In the genomic region with DNA sequence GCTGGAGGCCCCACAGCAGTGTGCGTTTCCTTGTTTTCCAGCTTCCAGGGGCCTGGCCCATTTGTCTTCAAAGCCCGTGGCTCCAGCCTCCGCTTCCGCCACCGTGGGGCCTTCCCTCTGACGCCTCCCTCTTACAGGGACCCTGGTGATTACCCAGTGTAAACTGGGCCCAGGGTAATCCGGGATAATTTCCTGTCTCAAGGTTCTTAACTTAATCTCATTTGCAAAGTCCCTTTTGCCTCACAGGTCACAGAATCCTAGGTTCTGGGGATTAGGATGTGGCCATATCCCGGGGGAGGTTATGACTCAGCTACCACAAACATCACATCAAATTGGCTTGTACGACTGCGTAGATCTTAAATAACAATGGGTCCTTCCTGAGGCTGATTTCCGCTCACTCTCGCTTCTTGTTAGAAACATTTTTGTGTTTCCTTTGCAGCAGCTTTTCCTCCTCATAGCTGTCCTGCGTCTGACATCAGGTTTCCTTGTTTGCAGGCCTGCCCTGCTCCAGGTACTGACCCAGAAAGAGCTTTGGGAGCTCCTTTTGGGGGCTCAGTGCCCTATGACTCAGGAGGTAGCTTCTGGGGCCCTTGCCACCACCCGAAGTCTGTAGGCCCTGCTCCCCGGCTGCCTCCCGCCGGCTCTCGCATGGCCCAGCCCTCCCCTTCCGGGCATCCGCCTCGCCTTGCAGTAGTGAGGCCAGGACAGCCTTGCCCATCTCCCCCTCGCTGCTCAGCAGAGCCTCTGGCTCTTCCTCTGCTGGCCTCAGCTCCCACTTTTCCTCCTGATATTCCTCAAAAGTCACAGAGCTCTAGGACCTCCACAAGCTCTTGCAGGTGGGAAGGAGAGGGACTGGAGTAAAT, we compare ENCODE assay signal across 11 cellular contexts.
DNase-seq lines count a peak whose midpoint lies in the region; ATAC-seq and TF ChIP-seq lines count a peak whose summit lies in the region.
"Had no signal": no experiment of that assay in that cellular context is flagged by ENCODE, and none has a peak within 500 bp of the region (broad histone marks: within the 10 kb centered on the region; RNA-seq: fewer than 3 reads in every experiment).

No MANE protein-coding gene starts in this region.

- H4K20me1 ChIP-seq in H9 (ENCODE audit: control insufficient read depth, insufficient read depth, insufficient read length) = no peaks in the 10 kb centered on the region

- H3K27ac Mint-ChIP-seq in H9 = peak overlapping the region in 1 of 3 experiments; percentile 92; a peak in 2 of 7 replicates
- no peak overlapping the region for H3K27ac Mint-ChIP-seq in activated CD8-positive, alpha-beta memory T cell treated with anti-CD3 and anti-CD28 coated beads, Interleukin-2, amount 10 ng/mL, durations not matched to agents 7 days and 5 days
- H3K27ac Mint-ChIP-seq: activated CD4-positive, alpha-beta T cell treated with anti-CD3 and anti-CD28 coated beads, Interleukin-2, amount 10 ng/mL, durations not matched to agents 7 days and 5 days; CD4-positive, CD25-positive, alpha-beta regulatory T cell had no signal

- H3K18ac ChIP-seq in H9 (ENCODE audit: insufficient read length, low read depth, low read length) = no peak overlapping the region

- H2AK5ac ChIP-seq in H9 (ENCODE audit: insufficient read length, low read length) = no peak overlapping the region

- H3K36me3 Mint-ChIP-seq in H9 (ENCODE audit: insufficient read depth in 1 of 3, low read depth in 3 of 3) = peaks cover 0 to 4% (median 1%) of the 10 kb centered on the region in 3 experiments; a peak in 4 of 7 replicates
- no peaks in the 10 kb centered on the region for H3K36me3 Mint-ChIP-seq in activated CD8-positive, alpha-beta memory T cell treated with anti-CD3 and anti-CD28 coated beads, Interleukin-2, amount 10 ng/mL, durations not matched to agents 7 days and 5 days
- H3K36me3 Mint-ChIP-seq: CD4-positive, CD25-positive, alpha-beta regulatory T cell had no signal

- H3K4me2 ChIP-seq in H9 (ENCODE audit: insufficient read depth, insufficient read length, low read length) = no peak overlapping the region

- H3K9me3 ChIP-seq in H9 (ENCODE audit: control insufficient read depth, low read depth, low read length) (no peaks in the 10 kb centered on the region), heart right ventricle (peaks cover 0 to 4% (median 0%) of the 10 kb centered on the region in 11 donors)

- H2BK20ac ChIP-seq in H9 (ENCODE audit: low read depth, low read length, poor library complexity, severe bottlenecking) = no peak overlapping the region

- H3K4ac ChIP-seq in H9 (ENCODE audit: low read depth, low read length) = no peak overlapping the region

- ATAC-seq in activated CD8-positive, alpha-beta memory T cell treated with anti-CD3 and anti-CD28 coated beads, Interleukin-2, amount 10 ng/mL, durations not matched to agents 7 days and 5 days = no peak
- peak; percentile 78 to 96 (median 91) for ATAC-seq in heart right ventricle
- ATAC-seq in sciatic nerve = peak; percentile 34
- ATAC-seq in GM21576 (IDR thresholded peaks at IDR 0.05; ENCODE audit: unreplicated experiment) = no peak
- ATAC-seq in GM19324 (IDR thresholded peaks at IDR 0.05; ENCODE audit: low FRiP score, unreplicated experiment) = no peak

- H4K91ac ChIP-seq in H9 (ENCODE audit: insufficient read length, low read depth, low read length) = no peak overlapping the region

- intact Hi-C loops in heart right ventricle (cut with DNase I) = loop anchor here in 3 of 10 donors (5.0 kb wide), 1 partner anchor 55 kb away; no protein-coding TSS in a partner anchor
- intact Hi-C loops in sciatic nerve (cut with DNase I) = no loop called here

- H3K4me1 ChIP-seq in H9 (ENCODE audit: insufficient read depth, low read length) (no peaks in the 10 kb centered on the region), heart right ventricle (peaks cover 0 to 26% (median 20%) of the 10 kb centered on the region in 9 donors)

- WGBS in H9 (ENCODE audit: extremely low coverage, insufficient read length, low lambda C conversion rate) = no CpG with 5 or more reads among the region's 22 CpGs
- WGBS in heart right ventricle, 2 donors = 54 to 60% methylated on average over 22 of the region's 22 CpGs

- H3T11ph ChIP-seq in H9 (ENCODE audit: low read length) = no peak overlapping the region

- no peaks in the 10 kb centered on the region for H3K79me1 ChIP-seq in H9 (ENCODE audit: insufficient read depth, low read depth, low read length, poor library complexity, severe bottlenecking)

- CTCF ChIA-PET in activated CD8-positive, alpha-beta memory T cell treated with anti-CD3 and anti-CD28 coated beads, Interleukin-2, amount 10 ng/mL, durations not matched to agents 7 days and 5 days (lab: Charles Lee) = no interaction called here

- no peak overlapping the region for H3K4me3 ChIP-seq in heart right ventricle

- H3K9me3 Mint-ChIP-seq in H9 = peaks cover 13 to 18% of the 10 kb centered on the region in 2 experiments
- H3K9me3 Mint-ChIP-seq in activated CD8-positive, alpha-beta memory T cell treated with anti-CD3 and anti-CD28 coated beads, Interleukin-2, amount 10 ng/mL, durations not matched to agents 7 days and 5 days (ENCODE audit: low read depth) = peaks cover 5% of the 10 kb centered on the region

- no peaks in the 10 kb centered on the region for H3K23me2 ChIP-seq in H9 (ENCODE audit: insufficient read length, low read depth, low read length, poor library complexity, severe bottlenecking)

- H2AFZ ChIP-seq in H9 (ENCODE audit: low read length) = no peak overlapping the region

- no peak overlapping the region for H4K5ac ChIP-seq in H9 (ENCODE audit: insufficient read length, low read depth, low read length)

- H2BK15ac ChIP-seq in H9 (ENCODE audit: low read depth, low read length) = no peak overlapping the region

- no peak overlapping the region for H3K23ac ChIP-seq in H9 (ENCODE audit: insufficient read length, low read depth, low read length)

- no peak overlapping the region for H2BK120ac ChIP-seq in H9 (ENCODE audit: low read depth, low read length, poor library complexity, severe bottlenecking)

- no peak overlapping the region for H3K9ac ChIP-seq in H9 (ENCODE audit: extremely low read depth, insufficient read length, low read length)

- peaks cover 4% of the 10 kb centered on the region; the same call in 1 of the 2 replicates for H3K27me3 Mint-ChIP-seq in H9 (ENCODE audit: low read depth)
- peaks cover 2% of the 10 kb centered on the region for H3K27me3 Mint-ChIP-seq in activated CD8-positive, alpha-beta memory T cell treated with anti-CD3 and anti-CD28 coated beads, Interleukin-2, amount 10 ng/mL, durations not matched to agents 7 days and 5 days
- H3K27me3 Mint-ChIP-seq: activated CD4-positive, alpha-beta T cell treated with anti-CD3 and anti-CD28 coated beads, Interleukin-2, amount 10 ng/mL, durations not matched to agents 7 days and 5 days; CD4-positive, CD25-positive, alpha-beta regulatory T cell had no signal

- H3K27me3 ChIP-seq in H9 (ENCODE audit: insufficient read depth, low read length) (no peaks in the 10 kb centered on the region), heart right ventricle (peaks cover 0 to 5% (median 0%) of the 10 kb centered on the region in 7 donors)

- H3K27ac ChIP-seq in H9 (ENCODE audit: insufficient read length, low read depth, low read length) = no peak overlapping the region
- peak overlapping the region; percentile 48 to 90 (median 84) for H3K27ac ChIP-seq in heart right ventricle

- H3K4me3 Mint-ChIP-seq in H9 = no peak overlapping the region
- no peak overlapping the region for H3K4me3 Mint-ChIP-seq in activated CD8-positive, alpha-beta memory T cell treated with anti-CD3 and anti-CD28 coated beads, Interleukin-2, amount 10 ng/mL, durations not matched to agents 7 days and 5 days
- H3K4me3 Mint-ChIP-seq: activated CD4-positive, alpha-beta T cell treated with anti-CD3 and anti-CD28 coated beads, Interleukin-2, amount 10 ng/mL, durations not matched to agents 7 days and 5 days; CD4-positive, CD25-positive, alpha-beta regulatory T cell; central memory CD8-positive, alpha-beta T cell had no signal

- no peak overlapping the region for H2BK5ac ChIP-seq in H9 (ENCODE audit: insufficient read length, low read length)

- no peaks in the 10 kb centered on the region for H3K79me2 ChIP-seq in H9 (ENCODE audit: insufficient read depth, low read length)

- H3K4me1 Mint-ChIP-seq in H9 = peaks cover 8 to 12% of the 10 kb centered on the region in 2 experiments
- no peaks in the 10 kb centered on the region for H3K4me1 Mint-ChIP-seq in activated CD8-positive, alpha-beta memory T cell treated with anti-CD3 and anti-CD28 coated beads, Interleukin-2, amount 10 ng/mL, durations not matched to agents 7 days and 5 days
- H3K4me1 Mint-ChIP-seq: activated CD4-positive, alpha-beta T cell treated with anti-CD3 and anti-CD28 coated beads, Interleukin-2, amount 10 ng/mL, durations not matched to agents 7 days and 5 days; CD4-positive, CD25-positive, alpha-beta regulatory T cell had no signal

- no peaks in the 10 kb centered on the region for H3K36me3 ChIP-seq in heart right ventricle

- H3K14ac ChIP-seq in H9 (ENCODE audit: insufficient read depth, low read length) = peak overlapping the region; percentile 29; the same call in 1 of the 2 replicates

- H2BK12ac ChIP-seq in H9 (ENCODE audit: insufficient read length, low read depth, low read length) = no peak overlapping the region

- DNase-seq in H9 = no peak
- DNase-seq in activated CD8-positive, alpha-beta memory T cell treated with anti-CD3 and anti-CD28 coated beads, Interleukin-2, amount 10 ng/mL, durations not matched to agents 7 days and 5 days = peak; percentile 30
- peak in 1 of 2 donors; percentile 71 for DNase-seq in heart right ventricle
- DNase-seq in sciatic nerve (ENCODE audit: low spot score) = peak; percentile 41
- no peak for DNase-seq in activated gamma-delta T cell treated with Interleukin-2 at 50 U/mL for 16 hours
- DNase-seq in NAMALWA (ENCODE audit: low spot score) = no peak
- DNase-seq: activated CD4-positive, alpha-beta T cell treated with anti-CD3 and anti-CD28 coated beads, Interleukin-2, amount 10 ng/mL, durations not matched to agents 7 days and 5 days; CD4-positive, CD25-positive, alpha-beta regulatory T cell had no signal

- H4K8ac ChIP-seq in H9 (replicated peaks; ENCODE audit: insufficient read length, low read depth, low read length) = no peak overlapping the region

- no peak overlapping the region for H3K56ac ChIP-seq in H9 (ENCODE audit: insufficient read length, low read depth, low read length)

- TF ChIP-seq CTCF in H9 (conservative IDR thresholded peaks at IDR 0.05) (no peak), heart right ventricle (IDR thresholded peaks at IDR 0.05) (no peak)

Comparison
In these comparisons a context has a peak if more than half of its experiments do, and no peak if none do; other contexts are left out.
1. DNase-seq: peak in activated CD8-positive, alpha-beta memory T cell treated with anti-CD3 and anti-CD28 coated beads, Interleukin-2, amount 10 ng/mL, durations not matched to agents 7 days and 5 days (single experiment) and sciatic nerve (single experiment); none in H9 (single experiment), activated gamma-delta T cell treated with Interleukin-2 at 50 U/mL for 16 hours (single experiment) and NAMALWA (single experiment).
2. ATAC-seq: peak in heart right ventricle (8 of 8) and sciatic nerve (single experiment); none in activated CD8-positive, alpha-beta memory T cell treated with anti-CD3 and anti-CD28 coated beads, Interleukin-2, amount 10 ng/mL, durations not matched to agents 7 days and 5 days (single experiment), GM21576 (single experiment) and GM19324 (single experiment).